27 cellular contexts compared by ENCODE assay signal in the genomic region with DNA sequence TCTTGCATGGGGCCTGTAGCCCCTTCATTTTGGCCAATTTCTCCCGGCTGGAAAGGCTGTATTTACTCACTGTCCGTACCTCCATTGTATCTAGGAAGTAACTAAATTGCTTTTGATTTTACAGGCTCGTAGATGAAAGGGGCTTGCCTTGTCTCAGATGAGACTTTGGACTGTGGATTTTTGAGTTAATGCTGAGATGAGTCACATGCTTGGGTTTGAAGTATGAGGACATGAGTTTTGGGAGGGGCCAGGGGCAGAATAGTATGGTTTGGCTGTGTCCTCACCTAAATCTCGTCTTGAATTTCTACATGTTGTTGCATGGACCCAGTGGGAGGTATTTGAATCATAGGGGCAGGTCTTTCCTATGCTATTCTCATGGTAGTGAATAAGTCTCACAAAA.
"Had no signal": no experiment of that assay in that cellular context is flagged by ENCODE, and none has a peak within 500 bp of the region (broad histone marks: within the 10 kb centered on the region; RNA-seq: fewer than 3 reads in every experiment).

No MANE protein-coding gene starts in this region.

- H3K27me3 Mint-ChIP-seq: naive thymus-derived CD8-positive, alpha-beta T cell; stimulated activated memory B cell treated with anti-CD40 and anti-IgM and Interleukin-4, amounts not matched to agents 10 μg/mL and 1 μg/mL and 100 μg/mL, for 72 hours had no signal

- H3K9me3 Mint-ChIP-seq: stimulated activated memory B cell treated with anti-CD40 and anti-IgM and Interleukin-4, amounts not matched to agents 10 μg/mL and 1 μg/mL and 100 μg/mL, for 72 hours had no signal

- FAIRE-seq: colon, urothelium cell line had no signal

- H2AFZ ChIP-seq: hepatocyte had no signal

- DNase-seq: effector CD8-positive, alpha-beta T cell; endodermal cell; heart left ventricle; kidney; left lung; mesendoderm; midbrain; naive thymus-derived CD8-positive, alpha-beta T cell; nephron progenitor cell; nucleus accumbens; spleen; stimulated activated CD4-positive, alpha-beta T cell treated with anti-CD3 and anti-CD28 coated beads, Interleukin-4, amount 100 ng/mL, for 4 hours; stimulated activated naive CD8-positive, alpha-beta T cell treated with anti-CD3 and anti-CD28 coated beads, Interleukin-15, Interleukin-2, amounts not matched to agents 100 U/mL and 50 U/mL, for 24 hours; substantia nigra; testis; tibial artery; upper lobe of left lung had no signal

- H3K4me2 ChIP-seq: hepatocyte had no signal

- H3K79me2 ChIP-seq: hepatocyte had no signal

- H3K4me3 ChIP-seq: esophagus muscularis mucosa, gastroesophageal sphincter, heart left ventricle, hepatocyte, left lung, prostate gland, right atrium auricular region, skin epidermis, spleen, testis, tibial artery, upper lobe of left lung had no signal

- H3K9me3 ChIP-seq: esophagus muscularis mucosa, gastroesophageal sphincter, left lung, prostate gland, right atrium auricular region, testis, tibial artery, upper lobe of left lung had no signal

- H3K27ac Mint-ChIP-seq: endodermal cell; naive thymus-derived CD8-positive, alpha-beta T cell; nephron progenitor cell; stimulated activated memory B cell treated with anti-CD40 and anti-IgM and Interleukin-4, amounts not matched to agents 10 μg/mL and 1 μg/mL and 100 μg/mL, for 72 hours had no signal

- H3K27me3 ChIP-seq: esophagus muscularis mucosa, foreskin keratinocyte, gastroesophageal sphincter, heart left ventricle, hepatocyte, left lung, right atrium auricular region, spleen, testis, tibial artery, upper lobe of left lung had no signal

- H3K27ac ChIP-seq: esophagus muscularis mucosa, foreskin keratinocyte, gastroesophageal sphincter, heart left ventricle, hepatocyte, left lung, prostate gland, right atrium auricular region, skin epidermis, spleen, testis, tibial artery, upper lobe of left lung had no signal

- H3K4me1 Mint-ChIP-seq: naive thymus-derived CD8-positive, alpha-beta T cell; stimulated activated memory B cell treated with anti-CD40 and anti-IgM and Interleukin-4, amounts not matched to agents 10 μg/mL and 1 μg/mL and 100 μg/mL, for 72 hours had no signal

- H3K36me3 Mint-ChIP-seq: naive thymus-derived CD8-positive, alpha-beta T cell; stimulated activated memory B cell treated with anti-CD40 and anti-IgM and Interleukin-4, amounts not matched to agents 10 μg/mL and 1 μg/mL and 100 μg/mL, for 72 hours had no signal

- H3K36me3 ChIP-seq: esophagus muscularis mucosa, gastroesophageal sphincter, heart left ventricle, left lung, prostate gland, right atrium auricular region, spleen, tibial artery, upper lobe of left lung had no signal

- H3K4me3 Mint-ChIP-seq: endodermal cell; naive thymus-derived CD8-positive, alpha-beta T cell; nephron progenitor cell; stimulated activated memory B cell treated with anti-CD40 and anti-IgM and Interleukin-4, amounts not matched to agents 10 μg/mL and 1 μg/mL and 100 μg/mL, for 72 hours had no signal

- H3K4me1 ChIP-seq: esophagus muscularis mucosa, foreskin keratinocyte, gastroesophageal sphincter, heart left ventricle, left lung, prostate gland, right atrium auricular region, spleen, tibial artery, upper lobe of left lung had no signal
